In genomic region chr11:126768702-126769101, GRCh38 we compare ENCODE assay signal across 7 cellular contexts.
"Had no signal": no experiment of that assay in that cellular context is flagged by ENCODE, and none has a peak within 500 bp of the region (broad histone marks: within the 10 kb centered on the region; RNA-seq: fewer than 3 reads in every experiment).

No MANE protein-coding gene starts in this region.

- H3K4me3 Mint-ChIP-seq: GM23338, H9 had no signal

- FAIRE-seq: H1, H54, HTR-8/SVneo had no signal

- DNase-seq: H9, HCEC 1CT, IMR-90 had no signal

- H3K27ac Mint-ChIP-seq: GM23338 had no signal

- H3K9me3 Mint-ChIP-seq: GM23338, H9 had no signal

- H3K4me1 Mint-ChIP-seq: GM23338, H9 had no signal

- H3K4me3 ChIP-seq: GM23338 had no signal
